ENCODE assay signal across 9 cellular contexts in the genomic region with DNA sequence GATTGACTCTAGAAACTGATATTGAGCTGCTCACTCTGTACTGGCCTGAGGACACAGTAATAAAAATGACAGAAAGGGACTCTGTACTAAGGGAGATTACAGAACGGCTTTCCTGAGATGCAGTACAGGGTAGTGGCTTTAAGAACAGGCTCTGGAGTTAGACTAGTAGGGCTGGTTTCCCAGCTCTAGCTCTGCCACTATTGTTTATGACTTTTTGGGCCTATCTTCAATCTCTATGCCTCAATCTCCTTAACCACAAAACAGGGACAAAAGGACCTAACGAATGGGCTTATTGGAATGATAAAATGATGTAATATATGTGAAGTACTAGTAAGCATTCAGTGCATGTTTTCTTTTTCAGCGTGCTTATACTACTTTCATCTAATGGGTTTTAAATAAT. TPM values are rescaled to one million over a fixed set of nuclear protein-coding genes. Genes with fewer than 3 reads are reported as not detected.
DNase-seq lines count a peak whose midpoint lies in the region; ATAC-seq, FAIRE-seq and TF ChIP-seq lines count a peak whose summit lies in the region.
"Had no signal": no experiment of that assay in that cellular context is flagged by ENCODE, and none has a peak within 500 bp of the region (broad histone marks: within the 10 kb centered on the region; RNA-seq: fewer than 3 reads in every experiment).

No MANE protein-coding gene starts in this region.

- H3K4me2 ChIP-seq in astrocyte (ENCODE audit: low read length) (peak overlapping the region; percentile 95), neuronal stem cell (ENCODE audit: insufficient read depth, low read length, poor library complexity, severe bottlenecking) (peak overlapping the region; percentile 28)

- ATAC-seq in sciatic nerve: no peak
- ATAC-seq in HG03135 (IDR thresholded peaks at IDR 0.05; ENCODE audit: unreplicated experiment): no peak
- ATAC-seq: left lung had no signal

- H3K9ac ChIP-seq in astrocyte (ENCODE audit: low read length) (peak overlapping the region; percentile 91), neuronal stem cell (ENCODE audit: low read depth, low read length, poor library complexity) (no peak overlapping the region)

- peaks cover 2% of the 10 kb centered on the region for H3K4me1 Mint-ChIP-seq in astrocyte (ENCODE audit: low read depth, unreplicated experiment)

- no peak overlapping the region for H2BK12ac ChIP-seq in neuronal stem cell (ENCODE audit: low read length)

- H3K4me1 ChIP-seq in astrocyte (ENCODE audit: insufficient read depth, low read length) (peaks cover 6% of the 10 kb centered on the region), neuronal stem cell (ENCODE audit: control insufficient read depth in 2 of 2, insufficient read depth in 1 of 2, low read depth in 1 of 2, low read length in 2 of 2) (peaks cover 0 to 6% of the 10 kb centered on the region in 2 donors)

- H4K8ac ChIP-seq in neuronal stem cell (ENCODE audit: low read depth, low read length): no peak overlapping the region

- H3K4me3 ChIP-seq in astrocyte (ENCODE audit: insufficient read depth, low read depth, low read length) (peak overlapping the region; percentile 95), neuronal stem cell (ENCODE audit: low read length in 2 of 2) (peak overlapping the region in 1 of 2 donors; percentile 66)

- H3K36me3 ChIP-seq in astrocyte (ENCODE audit: insufficient read depth, low read length): no peaks in the 10 kb centered on the region
- peaks cover 5 to 41% of the 10 kb centered on the region in 2 donors for H3K36me3 ChIP-seq in neuronal stem cell (replicated peaks in 1 of 2; ENCODE audit: control insufficient read depth in 2 of 2, insufficient read depth in 2 of 2, low read length in 2 of 2)
- H3K36me3 ChIP-seq: left lung had no signal

- H4K91ac ChIP-seq in neuronal stem cell (ENCODE audit: low read depth, low read length, poor library complexity): no peak overlapping the region

- peak overlapping the region; percentile 92 for H3K4me3 Mint-ChIP-seq in astrocyte (ENCODE audit: unreplicated experiment)

- FAIRE-seq in astrocyte (lab: Jason Lieb, UNC): no peak

- no peak for TF ChIP-seq CTCF in astrocyte (IDR thresholded peaks at IDR 0.05; ENCODE audit: insufficient read depth, low read depth, low read length)

- no peak overlapping the region for H2BK5ac ChIP-seq in neuronal stem cell (ENCODE audit: low read length)

- no peak overlapping the region for H2BK15ac ChIP-seq in neuronal stem cell (ENCODE audit: low read length)

- no peaks in the 10 kb centered on the region for H3K27me3 Mint-ChIP-seq in astrocyte (ENCODE audit: low read depth, unreplicated experiment)

- intact Hi-C loops in sciatic nerve (cut with DNase I): no loop called here

- H3K23ac ChIP-seq in neuronal stem cell (ENCODE audit: low read depth, low read length, poor library complexity): no peak overlapping the region

- H3K79me2 ChIP-seq in astrocyte (ENCODE audit: insufficient read depth, low read length): peaks cover 45% of the 10 kb centered on the region

- no peaks in the 10 kb centered on the region for H3K9me3 ChIP-seq in astrocyte (ENCODE audit: insufficient read depth, low read depth, low read length)
- peaks cover 2 to 7% of the 10 kb centered on the region in 2 donors for H3K9me3 ChIP-seq in neuronal stem cell (replicated peaks in 1 of 2; ENCODE audit: control insufficient read depth in 2 of 2, insufficient read depth in 1 of 2, low read depth in 1 of 2, low read length in 2 of 2)
- H3K9me3 ChIP-seq: left lung had no signal

- H3K36me3 Mint-ChIP-seq in astrocyte (ENCODE audit: low read depth, unreplicated experiment): no peaks in the 10 kb centered on the region

- H3K4ac ChIP-seq in neuronal stem cell (ENCODE audit: low read length): no peak overlapping the region

- H2BK120ac ChIP-seq in neuronal stem cell (ENCODE audit: low read depth, low read length): no peak overlapping the region

- no peak overlapping the region for H3K27ac ChIP-seq in astrocyte (ENCODE audit: low read depth, low read length)
- no peak overlapping the region for H3K27ac ChIP-seq in neuronal stem cell (replicated peaks; ENCODE audit: low read length)
- H3K27ac ChIP-seq: left lung had no signal

- no peaks in the 10 kb centered on the region for H3K9me3 Mint-ChIP-seq in astrocyte (ENCODE audit: unreplicated experiment)

- H2AFZ ChIP-seq in astrocyte (ENCODE audit: low read depth, low read length): peak overlapping the region; percentile 98
- no peak overlapping the region for H2AFZ ChIP-seq in neuronal stem cell (ENCODE audit: low read length)

- WGBS in neuronal stem cell (ENCODE audit: extremely low coverage in 2 of 2, insufficient read length in 2 of 2, insufficient replicate concordance in 1 of 2), 2 donors: no CpG with 5 or more reads among the region's 3 CpGs

- no peak overlapping the region for H3K18ac ChIP-seq in neuronal stem cell (ENCODE audit: low read length)

- DNase-seq in NCI-H510A treated with DMSO at 0.1 percent for 48 hours (lab: John Stamatoyannopoulos, UW) (peak; percentile 56), NCI-H510A (lab: John Stamatoyannopoulos, UW) (no peak), LoVo (ENCODE audit: low spot score) (peak; percentile 30), astrocyte (ENCODE audit: low read depth) (no peak), neuronal stem cell (ENCODE audit: low spot score) (no peak), sciatic nerve (ENCODE audit: low spot score) (no peak), GM19238 (ENCODE audit: insufficient read length, low spot score) (no peak)
- DNase-seq: left lung had no signal

- no peak overlapping the region for H3K27ac Mint-ChIP-seq in astrocyte (ENCODE audit: unreplicated experiment)

- no peaks in the 10 kb centered on the region for H4K20me1 ChIP-seq in astrocyte (ENCODE audit: insufficient read depth, low read length)

- H3K79me1 ChIP-seq in neuronal stem cell (ENCODE audit: low read depth, low read length): peaks cover 2% of the 10 kb centered on the region

- H3K14ac ChIP-seq in neuronal stem cell (ENCODE audit: low read length): no peak overlapping the region

- no peak overlapping the region for H2AK5ac ChIP-seq in neuronal stem cell (ENCODE audit: low read depth, low read length)

- H3K27me3 ChIP-seq in astrocyte (ENCODE audit: insufficient read depth, low read length) (no peaks in the 10 kb centered on the region), neuronal stem cell (ENCODE audit: control insufficient read depth in 3 of 3, insufficient read depth in 3 of 3, low read depth in 1 of 3, low read length in 3 of 3) (no peaks in the 10 kb centered on the region)
- H3K27me3 ChIP-seq: left lung had no signal

RNA-seq across cellular contexts. Expression of a gene that starts 1.4 kb away (rescaled TPM):
- total RNA-seq in astrocyte (2.0 and 2.6 TPM in 2 replicates), sciatic nerve (0.27 TPM)
- 39.6 TPM for polyA plus RNA-seq in neuronal stem cell (2013, experiment 1 of 2)
- polyA plus RNA-seq in neuronal stem cell (2013, experiment 2 of 2): 42.3 TPM

RNA-seq across cellular contexts. Expression of a gene that starts 45.8 kb away (rescaled TPM):
- total RNA-seq in astrocyte: 0.27 and 0.91 TPM in 2 replicates
- polyA plus RNA-seq in neuronal stem cell (2013, experiment 1 of 2): 0.06 TPM
- polyA plus RNA-seq in neuronal stem cell (2013, experiment 2 of 2): 0.06 TPM
- not detected for total RNA-seq in sciatic nerve
- total RNA-seq: left lung had no signal

Comparison
In these comparisons a context has a peak if more than half of its experiments do, and no peak if none do; other contexts are left out.
1. DNase-seq: peak in NCI-H510A treated with DMSO at 0.1 percent for 48 hours (single experiment) and LoVo (single experiment); none in NCI-H510A (single experiment), astrocyte (single experiment), neuronal stem cell (single experiment), sciatic nerve (single experiment) and GM19238 (single experiment).